In the genomic region with DNA sequence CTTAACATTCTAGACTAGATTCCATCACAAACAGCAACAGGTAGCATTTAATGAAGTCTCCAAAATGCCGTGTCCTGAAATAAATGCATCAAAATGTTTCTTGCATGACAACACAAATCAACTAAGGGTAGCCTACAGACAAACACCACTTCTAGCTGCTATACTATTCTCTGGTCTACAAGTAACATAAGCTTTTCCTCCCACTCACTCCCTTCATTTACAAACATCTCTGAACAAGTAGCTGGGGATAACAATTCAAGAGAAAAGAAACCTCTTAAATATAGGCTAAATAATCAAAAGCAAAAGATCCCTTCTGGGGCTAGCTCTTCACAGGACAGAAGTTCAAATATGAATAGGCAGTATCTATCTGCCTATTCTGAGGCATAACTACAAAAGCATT, we compare ENCODE assay signal across 19 cellular contexts.
"Had no signal": no experiment of that assay in that cellular context is flagged by ENCODE, and none has a peak within 500 bp of the region (broad histone marks: within the 10 kb centered on the region; RNA-seq: fewer than 3 reads in every experiment).

No MANE protein-coding gene starts in this region.

- H3K36me3 Mint-ChIP-seq: neural progenitor cell had no signal

- H3K27ac Mint-ChIP-seq: activated naive CD8-positive, alpha-beta T cell treated with anti-CD3 and anti-CD28 coated beads, Interleukin-2, amount 10 ng/mL, durations not matched to agents 7 days and 5 days; neural progenitor cell; stimulated activated naive CD8-positive, alpha-beta T cell treated with anti-CD3 and anti-CD28 coated beads, Interleukin-15, amount 100 ng/mL, for 72 hours had no signal

- H3K9ac ChIP-seq: neural progenitor cell had no signal

- H3K27me3 ChIP-seq: breast epithelium, heart right ventricle, neural progenitor cell, pancreas had no signal

- H3K4me2 ChIP-seq: neural progenitor cell had no signal

- ATAC-seq: heart right ventricle; pancreas; stimulated activated naive CD8-positive, alpha-beta T cell treated with anti-CD3 and anti-CD28 coated beads, Interleukin-15, amount 100 ng/mL, for 72 hours had no signal

- H3K9me3 Mint-ChIP-seq: neural progenitor cell; stimulated activated naive CD8-positive, alpha-beta T cell treated with anti-CD3 and anti-CD28 coated beads, Interleukin-15, amount 100 ng/mL, for 72 hours had no signal

- H3K4me3 Mint-ChIP-seq: activated naive CD8-positive, alpha-beta T cell treated with anti-CD3 and anti-CD28 coated beads, Interleukin-2, amount 10 ng/mL, durations not matched to agents 7 days and 5 days; neural progenitor cell; stimulated activated naive CD8-positive, alpha-beta T cell treated with anti-CD3 and anti-CD28 coated beads, Interleukin-15, amount 100 ng/mL, for 72 hours had no signal

- H3K4me1 ChIP-seq: breast epithelium had no signal

- H3K27ac ChIP-seq: breast epithelium, heart right ventricle, left ventricle myocardium inferior, neural progenitor cell, pancreas, thoracic aorta had no signal

- H3K36me3 ChIP-seq: breast epithelium, heart right ventricle, left ventricle myocardium inferior, neural progenitor cell, pancreas, thoracic aorta had no signal

- H3K4me3 ChIP-seq: breast epithelium, heart right ventricle, left ventricle myocardium inferior, neural progenitor cell, pancreas, thoracic aorta had no signal

- DNase-seq: activated CD4-positive, alpha-beta T cell treated with anti-CD3 and anti-CD28 coated beads for 1 hour; activated CD4-positive, alpha-beta T cell treated with anti-CD3 and anti-CD28 coated beads, Interleukin-2, amount 50 U/mL, for 48 hours; activated gamma-delta T cell; activated naive CD8-positive, alpha-beta T cell treated with anti-CD3 and anti-CD28 coated beads, Interleukin-2, amount 10 ng/mL, durations not matched to agents 7 days and 5 days; activated T-cell treated with anti-CD3 and anti-CD28 coated beads, Interleukin-2, amount 50 U/mL, for 48 hours; anterior cingulate cortex; foreskin melanocyte; heart right ventricle; islet precursor cell; left ventricle myocardium inferior; mesendoderm; pancreas; stimulated activated CD4-positive, alpha-beta T cell treated with anti-CD3 and anti-CD28 coated beads, Interleukin-4, amount 100 ng/mL, for 1 hour; stimulated activated CD8-positive, alpha-beta memory T cell treated with anti-CD3 and anti-CD28 coated beads, Interleukin-4, amount 100 ng/mL, for 48 hours; stimulated activated naive CD8-positive, alpha-beta T cell treated with anti-CD3 and anti-CD28 coated beads, Interleukin-15, amount 100 ng/mL, for 72 hours; T-helper 2 cell had no signal

- H3K9me3 ChIP-seq: breast epithelium, heart right ventricle, left ventricle myocardium inferior, pancreas, thoracic aorta had no signal
